In genomic region chr6:151379933-151380847, GRCh38 we compare ENCODE assay signal across 9 cellular contexts. TPM values are rescaled to one million over a fixed set of nuclear protein-coding genes. Genes with fewer than 3 reads are reported as not detected.
A peak's percentile ranks its signal among the peaks of the same experiment; 100 is the strongest.
DNase-seq lines count a peak whose midpoint lies in the region; ATAC-seq and TF ChIP-seq lines count a peak whose summit lies in the region.
"Had no signal": no experiment of that assay in that cellular context is flagged by ENCODE, and none has a peak within 500 bp of the region (broad histone marks: within the 10 kb centered on the region; RNA-seq: fewer than 3 reads in every experiment).

No MANE protein-coding gene starts in this region.

- peak overlapping the region; percentile 21 for H3K27ac ChIP-seq in colonic mucosa

- H3K9me3 ChIP-seq in colonic mucosa: no peaks in the 10 kb centered on the region

- ATAC-seq in GM21529 (IDR thresholded peaks at IDR 0.05; ENCODE audit: unreplicated experiment) (peak; percentile 58), sciatic nerve (peak; percentile 62), HG02840 (IDR thresholded peaks at IDR 0.05; ENCODE audit: low FRiP score, unreplicated experiment) (no peak)

- intact Hi-C loops in colonic mucosa (cut with DNase I): no loop called here
- intact Hi-C loops in sciatic nerve (cut with DNase I): no loop called here

- no peaks in the 10 kb centered on the region for H3K36me3 ChIP-seq in colonic mucosa

- peak overlapping the region; percentile 44 for H3K4me3 ChIP-seq in GM12864 (ENCODE audit: low read depth, low read length)
- H3K4me3 ChIP-seq in colonic mucosa: no peak overlapping the region

- no peaks in the 10 kb centered on the region for H3K27me3 ChIP-seq in colonic mucosa
- H3K27me3 ChIP-seq: dorsolateral prefrontal cortex had no signal

- no peaks in the 10 kb centered on the region for H3K4me1 ChIP-seq in colonic mucosa

- TF ChIP-seq CTCF in GM12864 (IDR thresholded peaks at IDR 0.05; ENCODE audit: low read depth, low read length, missing control alignments): no peak
- no peak for TF ChIP-seq CTCF in colonic mucosa (IDR thresholded peaks at IDR 0.05)

- no peak for DNase-seq in GM12864 (ENCODE audit: low read depth)
- DNase-seq in M059J (ENCODE audit: low read depth): peak; percentile 59
- no peak for DNase-seq in colonic mucosa
- no peak for DNase-seq in sciatic nerve (ENCODE audit: low spot score)
- DNase-seq in KG1 (lab: John Stamatoyannopoulos, UW): no peak
- DNase-seq in GOT3 (lab: John Stamatoyannopoulos, UW): no peak

- H3K9ac ChIP-seq in colonic mucosa (ENCODE audit: low read depth in 2 of 2, low read length in 2 of 2): peak overlapping the region in 1 of 2 donors; percentile 21

RNA-seq across cellular contexts. Expression of gene ZBTB2, which starts 11.2 kb away (rescaled TPM):
- total RNA-seq in M059J (2014; rRNA removed; shearing (Covaris generic)): 24.5 and 26.4 TPM in 2 replicates
- total RNA-seq in colonic mucosa: 10 to 100 TPM in 1 of 2 donors, 1 to 10 TPM in 1; 9.6 to 13.7 TPM
- total RNA-seq in sciatic nerve: 13.2 TPM
